Comparison of ENCODE assay signal across 24 cellular contexts in genomic region chr9:34387239-34387638, GRCh38.
"Had no signal": no experiment of that assay in that cellular context is flagged by ENCODE, and none has a peak within 500 bp of the region (broad histone marks: within the 10 kb centered on the region; RNA-seq: fewer than 3 reads in every experiment).

No MANE protein-coding gene starts in this region.

- H3K9me3 Mint-ChIP-seq: activated naive CD4-positive, alpha-beta T cell treated with anti-CD3 and anti-CD28 coated beads, Interleukin-2, amount 50 U/mL, for 24 hours; activated naive CD8-positive, alpha-beta T cell treated with anti-CD3 and anti-CD28 coated beads, Interleukin-2, amount 50 U/mL, for 24 hours; activated T-cell treated with anti-CD3 and anti-CD28 coated beads, Interleukin-2, amount 50 U/mL, for 24 hours; nephron; stimulated activated naive B cell treated with anti-CD40 and anti-IgM and Interleukin-4, amounts not matched to agents 10 μg/mL and 1 μg/mL and 100 μg/mL, for 72 hours; WTC11 had no signal

- DNase-seq: activated CD4-positive, alpha-beta T cell treated with anti-CD3 and anti-CD28 coated beads for 1 hour; activated CD4-positive, alpha-beta T cell treated with anti-CD3 and anti-CD28 coated beads, Interleukin-2, amount 50 U/mL, for 1 hour; activated CD8-positive, alpha-beta T cell treated with anti-CD3 and anti-CD28 coated beads, Interleukin-2, amount 10 ng/mL, durations not matched to agents 7 days and 5 days; activated naive CD8-positive, alpha-beta T cell treated with anti-CD3 and anti-CD28 coated beads, Interleukin-2, amount 50 U/mL, for 24 hours; activated T-cell treated with anti-CD3 and anti-CD28 coated beads, Interleukin-2, amount 50 U/mL, for 24 hours; amygdala; colonic mucosa; effector memory CD4-positive, alpha-beta T cell; left ventricle myocardium inferior; mammary epithelial cell; ovary; sigmoid colon; small intestine; stimulated activated naive B cell treated with anti-CD40 and anti-IgM and Interleukin-4, amounts not matched to agents 10 μg/mL and 1 μg/mL and 100 μg/mL, for 72 hours; T-helper 2 cell had no signal

- H3K4me3 Mint-ChIP-seq: activated CD8-positive, alpha-beta T cell treated with anti-CD3 and anti-CD28 coated beads, Interleukin-2, amount 10 ng/mL, durations not matched to agents 7 days and 5 days; activated naive CD4-positive, alpha-beta T cell treated with anti-CD3 and anti-CD28 coated beads, Interleukin-2, amount 50 U/mL, for 24 hours; activated naive CD8-positive, alpha-beta T cell treated with anti-CD3 and anti-CD28 coated beads, Interleukin-2, amount 50 U/mL, for 24 hours; activated T-cell treated with anti-CD3 and anti-CD28 coated beads, Interleukin-2, amount 50 U/mL, for 24 hours; nephron; stimulated activated naive B cell treated with anti-CD40 and anti-IgM and Interleukin-4, amounts not matched to agents 10 μg/mL and 1 μg/mL and 100 μg/mL, for 72 hours; WTC11 had no signal

- H3K27ac Mint-ChIP-seq: activated CD8-positive, alpha-beta T cell treated with anti-CD3 and anti-CD28 coated beads, Interleukin-2, amount 10 ng/mL, durations not matched to agents 7 days and 5 days; activated naive CD4-positive, alpha-beta T cell treated with anti-CD3 and anti-CD28 coated beads, Interleukin-2, amount 50 U/mL, for 24 hours; activated naive CD8-positive, alpha-beta T cell treated with anti-CD3 and anti-CD28 coated beads, Interleukin-2, amount 50 U/mL, for 24 hours; activated T-cell treated with anti-CD3 and anti-CD28 coated beads, Interleukin-2, amount 50 U/mL, for 24 hours; nephron; stimulated activated naive B cell treated with anti-CD40 and anti-IgM and Interleukin-4, amounts not matched to agents 10 μg/mL and 1 μg/mL and 100 μg/mL, for 72 hours; WTC11 had no signal

- H3K27ac ChIP-seq: colonic mucosa, left ventricle myocardium inferior, neutrophil, ovary, prostate gland, sigmoid colon, tibial nerve had no signal

- H3K36me3 Mint-ChIP-seq: stimulated activated naive B cell treated with anti-CD40 and anti-IgM and Interleukin-4, amounts not matched to agents 10 μg/mL and 1 μg/mL and 100 μg/mL, for 72 hours; WTC11 had no signal

- H3K36me3 ChIP-seq: colonic mucosa, left ventricle myocardium inferior, neutrophil, ovary, prostate gland, sigmoid colon, tibial nerve had no signal

- H3K4me1 Mint-ChIP-seq: activated naive CD4-positive, alpha-beta T cell treated with anti-CD3 and anti-CD28 coated beads, Interleukin-2, amount 50 U/mL, for 24 hours; activated naive CD8-positive, alpha-beta T cell treated with anti-CD3 and anti-CD28 coated beads, Interleukin-2, amount 50 U/mL, for 24 hours; nephron; WTC11 had no signal

- H3K4me3 ChIP-seq: colonic mucosa, left ventricle myocardium inferior, ovary, prostate gland, sigmoid colon, tibial nerve had no signal

- H3K9me3 ChIP-seq: colonic mucosa, left ventricle myocardium inferior, neutrophil, ovary, prostate gland, sigmoid colon, tibial nerve had no signal

- H3K27me3 ChIP-seq: colonic mucosa, ovary, sigmoid colon, tibial nerve had no signal

- FAIRE-seq: bronchial epithelial cell, frontal cortex, small intestine, urothelium cell line had no signal

- H3K27me3 Mint-ChIP-seq: activated naive CD4-positive, alpha-beta T cell treated with anti-CD3 and anti-CD28 coated beads, Interleukin-2, amount 50 U/mL, for 24 hours; activated T-cell treated with anti-CD3 and anti-CD28 coated beads, Interleukin-2, amount 50 U/mL, for 24 hours had no signal

- H3K4me1 ChIP-seq: colonic mucosa, left ventricle myocardium inferior, prostate gland, sigmoid colon, tibial nerve had no signal
